In genomic region chr6:125537090-125537489, GRCh38 we compare ENCODE assay signal across 25 cellular contexts.
"Had no signal": no experiment of that assay in that cellular context is flagged by ENCODE, and none has a peak within 500 bp of the region (broad histone marks: within the 10 kb centered on the region; RNA-seq: fewer than 3 reads in every experiment).

No MANE protein-coding gene starts in this region.

- H3K36me3 Mint-ChIP-seq: activated CD8-positive, alpha-beta memory T cell treated with anti-CD3 and anti-CD28 coated beads, Interleukin-2, amount 10 ng/mL, durations not matched to agents 7 days and 5 days; activated naive CD8-positive, alpha-beta T cell; brain had no signal

- H3K9me3 Mint-ChIP-seq: activated CD4-positive, alpha-beta T cell treated with anti-CD3 and anti-CD28 coated beads, Interleukin-2, amount 10 ng/mL, durations not matched to agents 24 days and 14 days; activated T-cell treated with anti-CD3 and anti-CD28 coated beads, Interleukin-2, amount 50 U/mL, for 24 hours; activated T-helper 1 cell treated with anti-CD3 and anti-CD28 coated beads, Interleukin-12 subunit alpha, Interleukin-12 subunit beta, Interleukin-2, Interleukin-4 antibody, amounts not matched to agents 30 ng/mL and 10 ng/mL and 1 ng/mL, durations not matched to agents 14 hours and 24 hours and 36 hours; brain had no signal

- H3K27ac Mint-ChIP-seq: activated CD4-positive, alpha-beta T cell treated with anti-CD3 and anti-CD28 coated beads, Interleukin-2, amount 10 ng/mL, durations not matched to agents 24 days and 14 days; activated CD8-positive, alpha-beta memory T cell treated with anti-CD3 and anti-CD28 coated beads, Interleukin-2, amount 10 ng/mL, durations not matched to agents 7 days and 5 days; activated naive CD8-positive, alpha-beta T cell; activated T-cell treated with anti-CD3 and anti-CD28 coated beads, Interleukin-2, amount 50 U/mL, for 24 hours; activated T-helper 1 cell treated with anti-CD3 and anti-CD28 coated beads, Interleukin-12 subunit alpha, Interleukin-12 subunit beta, Interleukin-2, Interleukin-4 antibody, amounts not matched to agents 30 ng/mL and 10 ng/mL and 1 ng/mL, durations not matched to agents 14 hours and 24 hours and 36 hours; T-helper 17 cell; WTC11 had no signal

- H3K4me1 Mint-ChIP-seq: brain had no signal

- DNase-seq: activated CD4-positive, alpha-beta T cell treated with anti-CD3 and anti-CD28 coated beads, Interleukin-2, amount 10 ng/mL, durations not matched to agents 24 days and 14 days; activated CD4-positive, alpha-beta T cell treated with anti-CD3 and anti-CD28 coated beads, Interleukin-2, amount 50 U/mL, for 48 hours; activated CD4-positive, CD25-positive, alpha-beta regulatory T cell treated with anti-CD3 and anti-CD28 coated beads, Interleukin-2, amount 50 U/mL, for 72 hours; activated CD8-positive, alpha-beta memory T cell treated with anti-CD3 and anti-CD28 coated beads, Interleukin-2, amount 10 ng/mL, durations not matched to agents 7 days and 5 days; activated effector memory CD4-positive, alpha-beta T cell treated with Interleukin-2 at 50 U/mL for 16 hours; activated naive CD4-positive, alpha-beta T cell treated with Interleukin-2 at 50 U/mL for 16 hours; activated T-cell treated with anti-CD3 and anti-CD28 coated beads, Interleukin-2, amount 50 U/mL, for 24 hours; amygdala; Karpas-422; MM.1S; NCI-H1105; NCI-H1436; NCI-H1694 treated with DMSO at 0.1 percent for 48 hours; NCI-H2081; NCI-H446; NCI-H524; Peyer's patch; SHP77 treated with DMSO at 0.1 percent for 48 hours; T-helper 17 cell; T-helper 9 cell had no signal

- H3K4me3 Mint-ChIP-seq: activated CD4-positive, alpha-beta T cell treated with anti-CD3 and anti-CD28 coated beads, Interleukin-2, amount 10 ng/mL, durations not matched to agents 24 days and 14 days; activated CD8-positive, alpha-beta memory T cell treated with anti-CD3 and anti-CD28 coated beads, Interleukin-2, amount 10 ng/mL, durations not matched to agents 7 days and 5 days; activated naive CD8-positive, alpha-beta T cell; activated T-cell treated with anti-CD3 and anti-CD28 coated beads, Interleukin-2, amount 50 U/mL, for 24 hours; activated T-helper 1 cell treated with anti-CD3 and anti-CD28 coated beads, Interleukin-12 subunit alpha, Interleukin-12 subunit beta, Interleukin-2, Interleukin-4 antibody, amounts not matched to agents 30 ng/mL and 10 ng/mL and 1 ng/mL, durations not matched to agents 14 hours and 24 hours and 36 hours; brain; T-helper 17 cell; WTC11 had no signal

- ATAC-seq: activated CD8-positive, alpha-beta memory T cell treated with anti-CD3 and anti-CD28 coated beads, Interleukin-2, amount 10 ng/mL, durations not matched to agents 7 days and 5 days; K562; T-helper 17 cell; WTC11 had no signal
